26 cellular contexts compared by ENCODE assay signal in genomic region chr1:87176090-87176489, GRCh38.
A peak's percentile ranks its signal among the peaks of the same experiment; 100 is the strongest.
DNase-seq lines count a peak whose midpoint lies in the region; ATAC-seq lines count a peak whose summit lies in the region.
"Had no signal": no experiment of that assay in that cellular context is flagged by ENCODE, and none has a peak within 500 bp of the region (broad histone marks: within the 10 kb centered on the region; RNA-seq: fewer than 3 reads in every experiment).

No MANE protein-coding gene starts in this region.

- CTCF ChIA-PET in T-cell (lab: Charles Lee), result no interaction called here

- ATAC-seq in HG02852 (IDR thresholded peaks at IDR 0.05; ENCODE audit: unreplicated experiment), result peak; percentile 54
- ATAC-seq in stimulated activated naive B cell treated with anti-CD40 and anti-IgM and Interleukin-4, amounts not matched to agents 10 μg/mL and 1 μg/mL and 100 μg/mL, for 72 hours (replicated peaks), result peak; percentile 42 to 64
- ATAC-seq in T-cell (replicated peaks in 1 of 4), result no peak
- no peak for ATAC-seq in HG03354 (IDR thresholded peaks at IDR 0.05; ENCODE audit: poor library complexity, severe bottlenecking, unreplicated experiment)
- ATAC-seq: activated CD4-positive, alpha-beta T cell treated with anti-CD3 and anti-CD28 coated beads for 36 hours; heart left ventricle; natural killer cell treated with Interleukin-12 subunit alpha and Interleukin-12 subunit beta and Interleukin-15 and Interleukin-18, amount 100 ng/mL, for 72 hours; SK-N-SH treated with all-trans-retinoic acid at 6 μM for 48 hours; stimulated activated naive CD8-positive, alpha-beta T cell treated with anti-CD3 and anti-CD28 coated beads, Interleukin-15, Interleukin-2, amounts not matched to agents 100 U/mL and 50 U/mL, for 24 hours had no signal

- no peak overlapping the region for H3K27ac Mint-ChIP-seq in stimulated activated naive B cell treated with anti-CD40 and anti-IgM and Interleukin-4, amounts not matched to agents 10 μg/mL and 1 μg/mL and 100 μg/mL, for 72 hours
- H3K27ac Mint-ChIP-seq in T-cell, result no peak overlapping the region
- H3K27ac Mint-ChIP-seq: activated CD4-positive, alpha-beta T cell treated with anti-CD3 and anti-CD28 coated beads for 36 hours; activated naive CD8-positive, alpha-beta T cell treated with anti-CD3 and anti-CD28 coated beads, Interleukin-2, amount 10 ng/mL, durations not matched to agents 7 days and 5 days; activated T-cell treated with anti-CD3 and anti-CD28 coated beads, Interleukin-2, amount 50 U/mL, for 24 hours; CD8-positive, alpha-beta memory T cell; natural killer cell treated with Interleukin-12 subunit alpha and Interleukin-12 subunit beta and Interleukin-15 and Interleukin-18, amount 100 ng/mL, for 72 hours had no signal

- peaks cover 13 to 14% of the 10 kb centered on the region in 2 donors for H3K4me1 Mint-ChIP-seq in stimulated activated naive B cell treated with anti-CD40 and anti-IgM and Interleukin-4, amounts not matched to agents 10 μg/mL and 1 μg/mL and 100 μg/mL, for 72 hours
- H3K4me1 Mint-ChIP-seq in T-cell, result no peaks in the 10 kb centered on the region
- H3K4me1 Mint-ChIP-seq: activated CD4-positive, alpha-beta T cell treated with anti-CD3 and anti-CD28 coated beads for 36 hours; activated naive CD8-positive, alpha-beta T cell treated with anti-CD3 and anti-CD28 coated beads, Interleukin-2, amount 10 ng/mL, durations not matched to agents 7 days and 5 days; CD8-positive, alpha-beta memory T cell had no signal

- H3K4me3 Mint-ChIP-seq in stimulated activated naive B cell treated with anti-CD40 and anti-IgM and Interleukin-4, amounts not matched to agents 10 μg/mL and 1 μg/mL and 100 μg/mL, for 72 hours, result no peak overlapping the region
- H3K4me3 Mint-ChIP-seq in T-cell, result no peak overlapping the region
- H3K4me3 Mint-ChIP-seq: activated CD4-positive, alpha-beta T cell treated with anti-CD3 and anti-CD28 coated beads for 36 hours; activated naive CD8-positive, alpha-beta T cell treated with anti-CD3 and anti-CD28 coated beads, Interleukin-2, amount 10 ng/mL, durations not matched to agents 7 days and 5 days; activated T-cell treated with anti-CD3 and anti-CD28 coated beads, Interleukin-2, amount 50 U/mL, for 24 hours; CD8-positive, alpha-beta memory T cell; natural killer cell treated with Interleukin-12 subunit alpha and Interleukin-12 subunit beta and Interleukin-15 and Interleukin-18, amount 100 ng/mL, for 72 hours had no signal

- POLR2A ChIA-PET in T-cell (lab: Charles Lee), result no interaction called here

- peaks cover 2 to 4% of the 10 kb centered on the region in 2 donors for H3K9me3 Mint-ChIP-seq in stimulated activated naive B cell treated with anti-CD40 and anti-IgM and Interleukin-4, amounts not matched to agents 10 μg/mL and 1 μg/mL and 100 μg/mL, for 72 hours
- H3K9me3 Mint-ChIP-seq in T-cell, result no peaks in the 10 kb centered on the region
- H3K9me3 Mint-ChIP-seq: activated naive CD8-positive, alpha-beta T cell treated with anti-CD3 and anti-CD28 coated beads, Interleukin-2, amount 10 ng/mL, durations not matched to agents 7 days and 5 days; activated T-cell treated with anti-CD3 and anti-CD28 coated beads, Interleukin-2, amount 50 U/mL, for 24 hours; CD8-positive, alpha-beta memory T cell; natural killer cell treated with Interleukin-12 subunit alpha and Interleukin-12 subunit beta and Interleukin-15 and Interleukin-18, amount 100 ng/mL, for 72 hours had no signal

- peaks cover 0 to 5% of the 10 kb centered on the region in 2 donors for H3K36me3 Mint-ChIP-seq in stimulated activated naive B cell treated with anti-CD40 and anti-IgM and Interleukin-4, amounts not matched to agents 10 μg/mL and 1 μg/mL and 100 μg/mL, for 72 hours
- H3K36me3 Mint-ChIP-seq in T-cell, result no peaks in the 10 kb centered on the region
- H3K36me3 Mint-ChIP-seq: activated naive CD8-positive, alpha-beta T cell treated with anti-CD3 and anti-CD28 coated beads, Interleukin-2, amount 10 ng/mL, durations not matched to agents 7 days and 5 days; CD8-positive, alpha-beta memory T cell; natural killer cell treated with Interleukin-12 subunit alpha and Interleukin-12 subunit beta and Interleukin-15 and Interleukin-18, amount 100 ng/mL, for 72 hours had no signal

- peaks cover 19 to 34% of the 10 kb centered on the region in 2 donors for H3K27me3 Mint-ChIP-seq in stimulated activated naive B cell treated with anti-CD40 and anti-IgM and Interleukin-4, amounts not matched to agents 10 μg/mL and 1 μg/mL and 100 μg/mL, for 72 hours
- H3K27me3 Mint-ChIP-seq in T-cell, result peaks cover 21 to 33% of the 10 kb centered on the region in 2 donors

- DNase-seq in SIG-M5 treated with dmso at 0.1 percent for 504 hours (lab: John Stamatoyannopoulos, UW; ENCODE audit: unreplicated experiment) (peak; percentile 9), SIG-M5 (lab: John Stamatoyannopoulos, UW) (no peak), NAMALWA (ENCODE audit: low spot score) (peak; percentile 5), T-cell (no peak), NCI-H748 treated with DMSO at 0.1 percent for 48 hours (lab: John Stamatoyannopoulos, UW) (no peak)
- no peak for DNase-seq in stimulated activated naive B cell treated with anti-CD40 and anti-IgM and Interleukin-4, amounts not matched to agents 10 μg/mL and 1 μg/mL and 100 μg/mL, for 72 hours
- DNase-seq: activated CD4-positive, alpha-beta T cell treated with anti-CD3 and anti-CD28 coated beads for 36 hours; activated gamma-delta T cell; activated naive CD8-positive, alpha-beta T cell treated with anti-CD3 and anti-CD28 coated beads, Interleukin-2, amount 10 ng/mL, durations not matched to agents 7 days and 5 days; activated T-cell treated with anti-CD3 and anti-CD28 coated beads, Interleukin-2, amount 50 U/mL, for 24 hours; CD8-positive, alpha-beta memory T cell; central memory CD4-positive, alpha-beta T cell; DMS53; foreskin fibroblast; GDM1; heart left ventricle; IMR-90; kidney glomerular epithelial cell; NCI-H2029; NCI-H526 treated with DMSO at 0.1 percent for 48 hours; stimulated activated naive CD8-positive, alpha-beta T cell treated with anti-CD3 and anti-CD28 coated beads, Interleukin-15, Interleukin-2, amounts not matched to agents 100 U/mL and 50 U/mL, for 24 hours; tibial artery had no signal

Comparison
In these comparisons a context has a peak if more than half of its experiments do, and no peak if none do; other contexts are left out.
1. DNase-seq: peak in SIG-M5 treated with dmso at 0.1 percent for 504 hours (single experiment) and NAMALWA (single experiment); none in SIG-M5 (single experiment), stimulated activated naive B cell treated with anti-CD40 and anti-IgM and Interleukin-4, amounts not matched to agents 10 μg/mL and 1 μg/mL and 100 μg/mL, for 72 hours (single experiment), T-cell (0 of 34) and NCI-H748 treated with DMSO at 0.1 percent for 48 hours (single experiment).
2. ATAC-seq: peak in HG02852 (single experiment) and stimulated activated naive B cell treated with anti-CD40 and anti-IgM and Interleukin-4, amounts not matched to agents 10 μg/mL and 1 μg/mL and 100 μg/mL, for 72 hours (2 of 2); none in T-cell (0 of 4) and HG03354 (single experiment).